9 cellular contexts compared by ENCODE assay signal in the genomic region with DNA sequence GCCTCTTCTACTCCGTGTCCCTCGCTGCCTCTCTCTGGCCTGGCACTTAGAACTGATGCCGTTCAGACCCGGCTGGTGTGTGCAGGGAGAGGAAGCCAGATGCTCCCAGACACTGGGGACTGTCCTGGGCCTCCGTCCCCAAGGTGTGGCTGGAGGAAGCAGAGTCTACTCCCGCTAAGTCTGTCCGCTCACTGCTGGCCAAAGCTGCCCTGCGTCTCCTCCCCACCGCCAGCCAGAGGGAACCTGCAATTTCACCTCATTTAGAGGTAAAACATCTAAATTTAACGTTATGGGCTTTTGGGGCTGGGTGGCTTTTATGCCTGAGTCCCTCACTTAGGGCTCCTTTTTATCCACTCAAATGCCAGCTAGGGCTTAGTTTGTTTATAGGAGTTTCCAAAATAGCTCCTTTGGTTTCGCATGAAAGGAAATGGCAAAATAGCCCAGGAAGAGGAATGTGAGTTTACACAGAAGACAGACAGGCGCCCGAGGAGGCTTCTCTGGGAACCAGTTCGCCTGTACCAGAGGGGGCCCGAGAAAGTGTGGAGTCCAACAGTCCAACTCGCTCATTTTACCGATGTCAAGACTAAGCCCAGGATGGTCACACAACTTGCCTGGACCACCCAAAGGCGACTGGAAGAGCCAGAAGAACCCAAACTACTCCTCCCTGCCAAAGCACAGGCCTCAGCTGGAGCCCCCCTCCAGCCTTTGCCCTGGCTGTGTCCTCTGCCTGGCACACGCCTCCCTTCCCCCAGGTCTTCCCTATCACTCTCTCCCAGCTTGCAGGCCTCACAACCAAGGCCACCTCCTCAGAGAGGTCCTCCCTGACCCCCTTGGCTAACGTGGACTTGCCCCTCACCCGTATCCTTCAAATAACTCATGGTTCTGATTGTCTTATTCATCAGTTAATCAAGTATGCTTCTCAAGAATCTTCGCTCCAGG. TPM values are rescaled to one million over a fixed set of nuclear protein-coding genes. Genes with fewer than 3 reads are reported as not detected.
DNase-seq lines count a peak whose midpoint lies in the region; ATAC-seq lines count a peak whose summit lies in the region.
"Had no signal": no experiment of that assay in that cellular context is flagged by ENCODE, and none has a peak within 500 bp of the region (broad histone marks: within the 10 kb centered on the region; RNA-seq: fewer than 3 reads in every experiment).

No MANE protein-coding gene starts in this region.

- H2BK5ac ChIP-seq in mesendoderm (ENCODE audit: low read length), result peak overlapping the region; percentile 55

- no peak overlapping the region for H3K4me3 ChIP-seq in mesendoderm (ENCODE audit: low read length)
- H3K4me3 ChIP-seq in urinary bladder (ENCODE audit: low read depth, low read length), result no peak overlapping the region

- H3K4me1 ChIP-seq in mesendoderm (ENCODE audit: control insufficient read depth, low read depth, low read length), result peaks cover 8% of the 10 kb centered on the region
- no peaks in the 10 kb centered on the region for H3K4me1 ChIP-seq in urinary bladder (ENCODE audit: insufficient read depth)

- H3K27ac ChIP-seq in cingulate gyrus (ENCODE audit: low read depth, low read length), result peak overlapping the region; percentile 47
- no peak overlapping the region for H3K27ac ChIP-seq in mesendoderm (ENCODE audit: low read depth, low read length)
- H3K27ac ChIP-seq in urinary bladder (ENCODE audit: low read depth), result peak overlapping the region; percentile 84

- peak overlapping the region; percentile 47 for H3K18ac ChIP-seq in mesendoderm (ENCODE audit: low read length)

- CTCF ChIA-PET in activated CD8-positive, alpha-beta memory T cell treated with anti-CD3 and anti-CD28 coated beads, Interleukin-2, amount 10 ng/mL, durations not matched to agents 7 days and 5 days (lab: Charles Lee), result interaction anchor here (0.7 to 3.3 kb wide), 7 partner anchors 9 to 392 kb away, joined by 3 to 14 read pairs (median 5); no protein-coding TSS in a partner anchor

- H3K4me3 Mint-ChIP-seq in activated CD8-positive, alpha-beta memory T cell treated with anti-CD3 and anti-CD28 coated beads, Interleukin-2, amount 10 ng/mL, durations not matched to agents 7 days and 5 days, result no peak overlapping the region

- no peak overlapping the region for H3K4me2 ChIP-seq in mesendoderm (ENCODE audit: low read length)

- H3K4me1 Mint-ChIP-seq in activated CD8-positive, alpha-beta memory T cell treated with anti-CD3 and anti-CD28 coated beads, Interleukin-2, amount 10 ng/mL, durations not matched to agents 7 days and 5 days, result no peaks in the 10 kb centered on the region

- H3K27me3 Mint-ChIP-seq in activated CD8-positive, alpha-beta memory T cell treated with anti-CD3 and anti-CD28 coated beads, Interleukin-2, amount 10 ng/mL, durations not matched to agents 7 days and 5 days, result no peaks in the 10 kb centered on the region

- peak overlapping the region; percentile 0 for H3K9ac ChIP-seq in mesendoderm (ENCODE audit: low read length)

- H3K36me3 ChIP-seq in mesendoderm (ENCODE audit: control insufficient read depth, insufficient read depth, low read length) (no peaks in the 10 kb centered on the region), urinary bladder (ENCODE audit: insufficient read depth) (no peaks in the 10 kb centered on the region)

- no peak overlapping the region for H3K23ac ChIP-seq in mesendoderm (ENCODE audit: low read length)

- peak overlapping the region; percentile 65 for H2AK5ac ChIP-seq in mesendoderm (ENCODE audit: low read length)

- WGBS in mesendoderm (ENCODE audit: extremely low coverage, insufficient coverage, low lambda C conversion rate), result no CpG with 5 or more reads among the region's 22 CpGs
- WGBS in urinary bladder, result 41% methylated on average over 22 of the region's 22 CpGs

- no peaks in the 10 kb centered on the region for H3K27me3 ChIP-seq in mesendoderm (ENCODE audit: insufficient read depth, low read length, poor library complexity)

- H4K8ac ChIP-seq in mesendoderm (ENCODE audit: low read depth, low read length), result no peak overlapping the region

- DNase-seq in activated CD8-positive, alpha-beta memory T cell treated with anti-CD3 and anti-CD28 coated beads, Interleukin-2, amount 10 ng/mL, durations not matched to agents 7 days and 5 days, result no peak
- no peak for DNase-seq in activated CD8-positive, alpha-beta memory T cell treated with anti-CD3 and anti-CD28 coated beads, Interleukin-2, amount 50 U/mL, for 48 hours
- DNase-seq in mesendoderm (no peak), NCI-H1694 (lab: John Stamatoyannopoulos, UW) (no peak)
- no peak for DNase-seq in activated CD4-positive, alpha-beta T cell treated with anti-CD3 and anti-CD28 coated beads for 48 hours
- no peak for DNase-seq in activated effector memory CD4-positive, alpha-beta T cell treated with anti-CD3 and anti-CD28 coated beads, Interleukin-2, amount 50 U/mL, for 16 hours

- no peaks in the 10 kb centered on the region for H3K79me1 ChIP-seq in mesendoderm (ENCODE audit: low read length)

- H3K4ac ChIP-seq in mesendoderm (ENCODE audit: low read depth, low read length), result no peak overlapping the region

- no peaks in the 10 kb centered on the region for H3K9me3 Mint-ChIP-seq in activated CD8-positive, alpha-beta memory T cell treated with anti-CD3 and anti-CD28 coated beads, Interleukin-2, amount 10 ng/mL, durations not matched to agents 7 days and 5 days (ENCODE audit: low read depth)

- no peak overlapping the region for H2BK120ac ChIP-seq in mesendoderm (ENCODE audit: low read depth, low read length)

- no peak overlapping the region for H4K5ac ChIP-seq in mesendoderm (ENCODE audit: low read length)

- H3K27ac Mint-ChIP-seq in activated CD8-positive, alpha-beta memory T cell treated with anti-CD3 and anti-CD28 coated beads, Interleukin-2, amount 10 ng/mL, durations not matched to agents 7 days and 5 days, result peak overlapping the region; percentile 11

- H3K56ac ChIP-seq in mesendoderm (ENCODE audit: low read length), result peak overlapping the region; percentile 63

- ATAC-seq in activated CD8-positive, alpha-beta memory T cell treated with anti-CD3 and anti-CD28 coated beads, Interleukin-2, amount 10 ng/mL, durations not matched to agents 7 days and 5 days, result no peak

- no peak overlapping the region for H2BK15ac ChIP-seq in mesendoderm (replicated peaks; ENCODE audit: low read depth)

- H3K36me3 Mint-ChIP-seq in activated CD8-positive, alpha-beta memory T cell treated with anti-CD3 and anti-CD28 coated beads, Interleukin-2, amount 10 ng/mL, durations not matched to agents 7 days and 5 days, result no peaks in the 10 kb centered on the region

- no peaks in the 10 kb centered on the region for H3K79me2 ChIP-seq in mesendoderm (ENCODE audit: control insufficient read depth, insufficient read depth, low read length)

RNA-seq across cellular contexts. Expression of a gene that starts 54.5 kb away (rescaled TPM):
- total RNA-seq in activated CD8-positive, alpha-beta memory T cell treated with anti-CD3 and anti-CD28 coated beads, Interleukin-2, amount 10 ng/mL, durations not matched to agents 7 days and 5 days, result not detected
- 0.06 TPM for polyA plus RNA-seq in mesendoderm (2013, experiment 1 of 2)
- polyA plus RNA-seq in mesendoderm (2013, experiment 2 of 2), result 0.11 TPM
- total RNA-seq in urinary bladder, result 8.2 TPM
- polyA plus RNA-seq in urinary bladder, result 15.0 TPM
- total RNA-seq: endothelial cell of umbilical vein had no signal
- polyA plus RNA-seq: endothelial cell of umbilical vein had no signal
